ENCODE assay signal across 5 cellular contexts in the genomic region with DNA sequence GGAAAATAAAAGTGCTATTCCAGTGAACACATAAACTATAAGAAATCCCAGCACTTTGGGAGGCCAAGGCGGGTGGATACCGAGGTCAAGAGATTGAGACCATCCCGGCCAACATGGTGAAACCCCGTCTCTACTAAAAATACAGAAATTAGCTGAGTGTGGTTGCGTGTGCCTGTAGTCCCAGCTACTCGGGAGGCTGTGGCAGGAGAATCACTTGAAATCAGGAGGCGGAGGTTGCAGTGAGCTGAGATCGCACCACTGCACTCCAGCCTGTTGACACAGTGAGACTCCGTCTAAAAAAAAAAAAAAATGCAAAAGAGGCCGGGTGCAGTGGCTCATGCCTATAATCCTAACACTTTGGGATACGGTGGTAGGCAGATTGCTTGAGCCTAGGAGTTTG. TPM values are rescaled to one million over a fixed set of nuclear protein-coding genes. Genes with fewer than 3 reads are reported as not detected.
"Had no signal": no experiment of that assay in that cellular context is flagged by ENCODE, and none has a peak within 500 bp of the region (broad histone marks: within the 10 kb centered on the region; RNA-seq: fewer than 3 reads in every experiment).

No MANE protein-coding gene starts in this region.

RNA-seq across cellular contexts. Expression of gene GPR33, which starts 57.0 kb away (rescaled TPM):
- total RNA-seq: HT-29, HT1080, IMR-90, K562 had no signal
- polyA plus RNA-seq: IgD-negative memory B cell, IMR-90, K562 had no signal
